In the genomic region with DNA sequence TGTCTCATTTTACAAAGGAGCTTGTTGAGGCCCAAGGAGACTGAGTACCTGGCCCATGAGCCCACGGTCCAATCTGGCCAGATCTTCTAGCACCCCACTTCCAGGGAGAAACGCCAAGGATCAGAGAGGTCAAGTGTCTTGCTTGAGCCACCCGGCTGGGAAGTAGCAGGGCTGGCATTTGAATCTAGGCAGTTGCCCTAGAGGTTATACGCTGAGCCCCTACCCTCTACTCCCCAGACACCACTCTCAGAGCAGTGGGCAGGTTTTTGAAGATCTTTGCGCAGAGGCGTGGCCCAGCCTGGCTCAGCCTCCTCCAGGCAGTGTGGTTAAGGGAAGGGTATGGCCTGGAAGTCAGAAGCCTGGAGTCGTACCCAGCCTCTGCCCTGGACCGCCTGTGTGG, we compare ENCODE assay signal across 18 cellular contexts.
"Had no signal": no experiment of that assay in that cellular context is flagged by ENCODE, and none has a peak within 500 bp of the region (broad histone marks: within the 10 kb centered on the region; RNA-seq: fewer than 3 reads in every experiment).

No MANE protein-coding gene starts in this region.

- H3K4me3 ChIP-seq: colonic mucosa, hepatocyte, lower lobe of right lung, smooth muscle cell had no signal

- H3K36me3 ChIP-seq: colonic mucosa, lower lobe of right lung had no signal

- H3K4me1 ChIP-seq: foreskin keratinocyte, parathyroid adenoma had no signal

- H3K9ac ChIP-seq: parathyroid adenoma had no signal

- DNase-seq: cerebellar nuclear complex; colonic mucosa; effector CD4-positive, alpha-beta T cell; endodermal cell; erythroblast; foreskin keratinocyte; kidney glomerular epithelial cell; lower lobe of right lung; naive B cell; right cardiac atrium; stimulated activated CD4-positive, alpha-beta T cell treated with anti-CD3 and anti-CD28 coated beads, Interleukin-2, amount 100 ng/mL, for 48 hours; stimulated activated naive CD4-positive, alpha-beta T cell treated with Interleukin-2 at 50 U/mL for 16 hours; trophoblast cell had no signal

- ATAC-seq: foreskin keratinocyte, lower lobe of right lung, right cardiac atrium had no signal

- H3K9me3 Mint-ChIP-seq: endodermal cell, memory B cell, naive B cell, nephron had no signal

- H3K27ac ChIP-seq: colonic mucosa, foreskin keratinocyte, hepatocyte, lower lobe of right lung, parathyroid adenoma had no signal

- H3K4me2 ChIP-seq: hepatocyte, smooth muscle cell had no signal

- H2AFZ ChIP-seq: hepatocyte, parathyroid adenoma had no signal

- H3K4me1 Mint-ChIP-seq: nephron had no signal

- H3K4me3 Mint-ChIP-seq: endodermal cell, memory B cell, naive B cell, nephron had no signal

- H3K27me3 ChIP-seq: colonic mucosa, foreskin keratinocyte, hepatocyte had no signal

- H3K36me3 Mint-ChIP-seq: memory B cell, naive B cell had no signal

- H3K9me3 ChIP-seq: colonic mucosa, lower lobe of right lung had no signal

- H3K27ac Mint-ChIP-seq: endodermal cell, memory B cell, naive B cell, nephron had no signal
